In the genomic region with DNA sequence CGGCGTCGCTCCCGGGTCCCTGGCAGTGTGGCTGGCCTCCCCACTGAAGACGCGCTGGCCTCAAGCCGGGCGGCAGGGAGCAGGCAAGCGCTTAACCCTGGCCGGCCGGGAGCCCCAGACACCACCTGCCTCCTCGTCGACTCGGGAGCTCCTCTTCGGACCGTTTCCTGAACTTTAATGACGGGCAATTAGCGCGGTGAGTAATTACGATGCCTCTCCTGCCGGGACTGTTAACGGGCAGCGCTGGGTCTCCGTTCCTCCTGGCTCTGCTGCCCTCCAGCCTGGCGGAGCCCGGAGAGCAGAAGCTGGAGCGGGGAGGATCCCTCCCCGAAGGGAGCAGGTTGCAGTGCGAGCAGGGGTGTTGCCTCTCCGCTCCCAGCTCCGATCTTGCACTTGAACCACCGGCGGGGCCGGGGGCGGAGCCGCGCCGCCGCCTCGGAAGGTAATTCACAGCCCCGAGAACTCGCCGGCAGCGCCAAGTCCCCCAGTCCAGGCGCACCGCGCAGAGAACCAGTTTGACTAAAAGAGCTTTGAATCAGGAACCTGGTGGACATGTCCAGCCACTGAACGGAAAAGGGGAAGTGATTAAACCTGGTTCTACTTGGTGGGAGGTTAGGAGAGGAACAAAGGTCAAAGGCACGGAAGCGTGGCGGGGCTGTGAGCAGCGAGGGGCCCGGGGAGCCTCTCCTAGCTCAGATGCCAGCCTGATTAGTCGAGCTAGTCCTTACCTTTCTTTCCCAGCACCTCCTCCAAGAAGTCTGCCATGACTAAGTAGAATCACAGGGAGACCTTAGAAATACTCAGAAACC, we compare ENCODE assay signal across 8 cellular contexts. TPM values are rescaled to one million over a fixed set of nuclear protein-coding genes. Genes with fewer than 3 reads are reported as not detected.
DNase-seq lines count a peak whose midpoint lies in the region; ATAC-seq and TF ChIP-seq lines count a peak whose summit lies in the region.

No MANE protein-coding gene starts in this region.

- DNase-seq in ELR (ENCODE audit: low read depth), result peak; percentile 46
- DNase-seq in ascending aorta (ENCODE audit: low spot score in 2 of 2), result no peak
- no peak for DNase-seq in mesenteric fat pad (ENCODE audit: low spot score)
- no peak for DNase-seq in NCI-H1048 (lab: John Stamatoyannopoulos, UW)

- H3K27ac ChIP-seq in HUES6 (ENCODE audit: low read depth, low read length) (no peak overlapping the region), ascending aorta (no peak overlapping the region), skeletal muscle tissue (ENCODE audit: low read depth, low read length) (no peak overlapping the region)

- intact Hi-C loops in ascending aorta (cut with DNase I), result no loop called here

- TF ChIP-seq CTCF in ascending aorta (IDR thresholded peaks at IDR 0.05), result no peak

- H3K9me3 ChIP-seq in HUES6 (ENCODE audit: control insufficient read depth, insufficient read depth, low read depth, low read length) (no peaks in the 10 kb centered on the region), ascending aorta (no peaks in the 10 kb centered on the region), iPS-18c (ENCODE audit: control insufficient read depth, insufficient read depth, low read length) (no peaks in the 10 kb centered on the region), skeletal muscle tissue (ENCODE audit: control insufficient read depth in 3 of 3, low read length in 3 of 3) (no peaks in the 10 kb centered on the region)

- H3K36me3 ChIP-seq in HUES6 (ENCODE audit: control insufficient read depth, insufficient read depth, low read length) (no peaks in the 10 kb centered on the region), ascending aorta (no peaks in the 10 kb centered on the region), skeletal muscle tissue (ENCODE audit: control insufficient read depth in 3 of 3, insufficient read depth in 3 of 3, low read length in 3 of 3) (no peaks in the 10 kb centered on the region)

- peaks cover 9% of the 10 kb centered on the region for H3K4me1 ChIP-seq in HUES6 (ENCODE audit: control insufficient read depth, insufficient read depth, low read length)
- peaks cover 3 to 13% of the 10 kb centered on the region in 2 donors for H3K4me1 ChIP-seq in ascending aorta
- peaks cover 15 to 23% (median 21%) of the 10 kb centered on the region in 3 donors for H3K4me1 ChIP-seq in skeletal muscle tissue (ENCODE audit: control insufficient read depth in 3 of 3, insufficient read depth in 3 of 3, low read length in 3 of 3)

- H3K27me3 ChIP-seq in HUES6 (ENCODE audit: control insufficient read depth, insufficient read depth, low read length), result peaks cover 89% of the 10 kb centered on the region
- no peaks in the 10 kb centered on the region for H3K27me3 ChIP-seq in ascending aorta
- peaks cover 22 to 30% (median 26%) of the 10 kb centered on the region in 3 donors for H3K27me3 ChIP-seq in skeletal muscle tissue (ENCODE audit: control insufficient read depth in 3 of 3, insufficient read depth in 3 of 3, low read length in 3 of 3)

- H3K9ac ChIP-seq in HUES6 (ENCODE audit: low read length) (peak overlapping the region; percentile 41), skeletal muscle tissue (ENCODE audit: low read depth in 1 of 3, low read length in 3 of 3) (peak overlapping the region; percentile 45 to 81 (median 68))

- H3K4me3 ChIP-seq in HUES6 (ENCODE audit: low read depth, low read length) (peak overlapping the region; percentile 68), ascending aorta (peak overlapping the region; percentile 58 to 64), iPS-18c (ENCODE audit: insufficient read depth, low read depth, low read length) (peak overlapping the region; percentile 68), skeletal muscle tissue (ENCODE audit: low read length in 3 of 3) (peak overlapping the region; percentile 68 to 82 (median 81))

- ATAC-seq in SK-N-SH treated with all-trans-retinoic acid at 6 μM for 48 hours, result peak; percentile 82

TF ChIP-seq in SK-N-SH treated with all-trans-retinoic acid at 6 μM for 48 hours, 23 proteins besides CTCF, POLR2A, EP300 and RAD21:
- TF ChIP-seq ZFP30 (CRISPR knock-in tag; IDR thresholded peaks at IDR 0.05) (no peak), BACH2 (CRISPR knock-in tag; IDR thresholded peaks at IDR 0.05; ENCODE audit: borderline replicate concordance) (no peak), TCF4 (CRISPR knock-in tag; IDR thresholded peaks at IDR 0.05; ENCODE audit: borderline replicate concordance) (no peak), ZC3H10 (CRISPR knock-in tag; IDR thresholded peaks at IDR 0.05) (no peak), ARNTL (CRISPR knock-in tag; IDR thresholded peaks at IDR 0.05; ENCODE audit: borderline replicate concordance, low read depth) (no peak), ZNF8 (CRISPR knock-in tag; IDR thresholded peaks at IDR 0.05) (no peak), CSRNP3 (CRISPR knock-in tag; IDR thresholded peaks at IDR 0.05) (no peak), CREB5 (CRISPR knock-in tag; IDR thresholded peaks at IDR 0.05; ENCODE audit: low read depth) (no peak), TSHZ2 (CRISPR knock-in tag; IDR thresholded peaks at IDR 0.05) (no peak), ZFP3 (CRISPR knock-in tag; IDR thresholded peaks at IDR 0.05) (no peak), TOX (CRISPR knock-in tag; IDR thresholded peaks at IDR 0.05; ENCODE audit: borderline replicate concordance) (no peak), ZNF565 (CRISPR knock-in tag; conservative IDR thresholded peaks at IDR 0.05; ENCODE audit: low read depth) (no peak), GLIS3 (CRISPR knock-in tag; IDR thresholded peaks at IDR 0.05) (no peak), ZNF70 (CRISPR knock-in tag; IDR thresholded peaks at IDR 0.05) (no peak), ESRRG (CRISPR knock-in tag; IDR thresholded peaks at IDR 0.05) (no peak)
- TF ChIP-seq, protein P1, sequence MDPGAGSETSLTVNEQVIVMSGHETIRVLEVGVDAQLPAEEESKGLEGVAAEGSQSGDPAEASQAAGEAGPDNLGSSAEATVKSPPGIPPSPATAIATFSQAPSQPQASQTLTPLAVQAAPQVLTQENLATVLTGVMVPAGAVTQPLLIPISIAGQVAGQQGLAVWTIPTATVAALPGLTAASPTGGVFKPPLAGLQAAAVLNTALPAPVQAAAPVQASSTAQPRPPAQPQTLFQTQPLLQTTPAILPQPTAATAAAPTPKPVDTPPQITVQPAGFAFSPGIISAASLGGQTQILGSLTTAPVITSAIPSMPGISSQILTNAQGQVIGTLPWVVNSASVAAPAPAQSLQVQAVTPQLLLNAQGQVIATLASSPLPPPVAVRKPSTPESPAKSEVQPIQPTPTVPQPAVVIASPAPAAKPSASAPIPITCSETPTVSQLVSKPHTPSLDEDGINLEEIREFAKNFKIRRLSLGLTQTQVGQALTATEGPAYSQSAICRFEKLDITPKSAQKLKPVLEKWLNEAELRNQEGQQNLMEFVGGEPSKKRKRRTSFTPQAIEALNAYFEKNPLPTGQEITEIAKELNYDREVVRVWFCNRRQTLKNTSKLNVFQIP (CRISPR knock-in tag; IDR thresholded peaks at IDR 0.05; ENCODE audit: borderline replicate concordance, low read depth), result no peak
TF ChIP-seq in SK-N-SH treated with all-trans-retinoic acid at 6 μM for 48 hours: peak in this region for 0.

RNA-seq across cellular contexts. Expression of gene PLEKHA6, which starts 18.3 kb away (rescaled TPM):
- total RNA-seq in ascending aorta, result 4.9 TPM
- 1.0 TPM for total RNA-seq in skeletal muscle tissue
- 3.5 TPM for total RNA-seq in mesenteric fat pad

RNA-seq across cellular contexts. Expression of gene PPP1R15B, which starts 33.6 kb away (rescaled TPM):
- total RNA-seq in ascending aorta (36.1 TPM), skeletal muscle tissue (30.3 TPM), mesenteric fat pad (132 TPM)
